Comparison of ENCODE assay signal across 10 cellular contexts in genomic region chr18:77053616-77054287, GRCh38.
DNase-seq lines count a peak whose midpoint lies in the region; ATAC-seq and TF ChIP-seq lines count a peak whose summit lies in the region.
"Had no signal": no experiment of that assay in that cellular context is flagged by ENCODE, and none has a peak within 500 bp of the region (broad histone marks: within the 10 kb centered on the region; RNA-seq: fewer than 3 reads in every experiment).

No MANE protein-coding gene starts in this region.

- H3K9me3 Mint-ChIP-seq in MCF 10A (ENCODE audit: unreplicated experiment) (no peaks in the 10 kb centered on the region), brain (peaks cover 0 to 3% (median 0%) of the 10 kb centered on the region in 5 experiments), natural killer cell (no peaks in the 10 kb centered on the region)
- H3K9me3 Mint-ChIP-seq: HFFc6 had no signal

- no peak for TF ChIP-seq EP300 in ovary (IDR thresholded peaks at IDR 0.05)

- TF ChIP-seq POLR2A in breast epithelium (IDR thresholded peaks at IDR 0.05) (no peak), ovary (IDR thresholded peaks at IDR 0.05) (no peak)

- H3K27ac Mint-ChIP-seq in MCF 10A (ENCODE audit: low read depth, unreplicated experiment): no peak overlapping the region
- peak overlapping the region in 3 of 5 experiments; percentile 49 to 67 (median 56) for H3K27ac Mint-ChIP-seq in brain
- peak overlapping the region; percentile 87 to 98 for H3K27ac Mint-ChIP-seq in natural killer cell
- H3K27ac Mint-ChIP-seq: HFFc6 had no signal

- CTCF ChIA-PET in MCF 10A (lab: Yijun Ruan, JAX): interaction anchor here (0.6 to 3.1 kb wide), 3 partner anchors 31 to 70 kb away, joined by 3 to 8 read pairs (median 4); no protein-coding TSS in a partner anchor

- H3K36me3 ChIP-seq in breast epithelium (no peaks in the 10 kb centered on the region), urinary bladder (ENCODE audit: insufficient read depth) (no peaks in the 10 kb centered on the region), ovary (no peaks in the 10 kb centered on the region)

- H3K27me3 ChIP-seq in breast epithelium (no peaks in the 10 kb centered on the region), ovary (no peaks in the 10 kb centered on the region)
- H3K27me3 ChIP-seq: testis had no signal

- H3K4me3 ChIP-seq in breast epithelium: no peak overlapping the region
- H3K4me3 ChIP-seq in urinary bladder (ENCODE audit: low read depth, low read length): no peak overlapping the region
- H3K4me3 ChIP-seq in ovary: no peak overlapping the region
- H3K4me3 ChIP-seq: testis had no signal

- no peaks in the 10 kb centered on the region for H3K9me3 ChIP-seq in breast epithelium
- no peaks in the 10 kb centered on the region for H3K9me3 ChIP-seq in ovary
- H3K9me3 ChIP-seq: testis had no signal

- H3K27me3 Mint-ChIP-seq in MCF 10A (ENCODE audit: insufficient read depth, unreplicated experiment) (no peaks in the 10 kb centered on the region), brain (no peaks in the 10 kb centered on the region), natural killer cell (ENCODE audit: low read depth in 2 of 2) (no peaks in the 10 kb centered on the region)

- H3K27ac ChIP-seq in breast epithelium (peak overlapping the region; percentile 58 to 80), urinary bladder (ENCODE audit: low read depth) (peak overlapping the region; percentile 70), ovary (no peak overlapping the region)

- H3K36me3 Mint-ChIP-seq in MCF 10A (ENCODE audit: insufficient read depth, unreplicated experiment) (peaks cover 12% of the 10 kb centered on the region), brain (no peaks in the 10 kb centered on the region), natural killer cell (no peaks in the 10 kb centered on the region)

- H3K4me1 ChIP-seq in breast epithelium (peaks cover 0 to 7% of the 10 kb centered on the region in 2 donors), urinary bladder (ENCODE audit: insufficient read depth) (peaks cover 3% of the 10 kb centered on the region), ovary (ENCODE audit: insufficient read depth) (peaks cover 6% of the 10 kb centered on the region)

- POLR2A ChIA-PET in MCF 10A (lab: Yijun Ruan, JAX): no interaction called here

- no peak for DNase-seq in breast epithelium (ENCODE audit: low spot score in 2 of 2)
- no peak for DNase-seq in MCF 10A (ENCODE audit: unreplicated experiment)
- no peak for DNase-seq in natural killer cell
- DNase-seq in ovary: no peak
- DNase-seq: HFFc6 had no signal

- H3K4me1 Mint-ChIP-seq in MCF 10A (ENCODE audit: insufficient read depth, unreplicated experiment) (no peaks in the 10 kb centered on the region), brain (peaks cover 45% of the 10 kb centered on the region), natural killer cell (peaks cover 64 to 69% of the 10 kb centered on the region in 2 donors)

- ATAC-seq in natural killer cell: no peak
- no peak for ATAC-seq in HG03039 (IDR thresholded peaks at IDR 0.05; ENCODE audit: unreplicated experiment)
- no peak for ATAC-seq in HG03095 (IDR thresholded peaks at IDR 0.05; ENCODE audit: unreplicated experiment)

- no TSS peak for BruUV-seq in MCF 10A (replicated peaks; lab: Mats Ljungman, UMichigan)

- 91% methylated on average over 18 of the region's 18 CpGs for WGBS in urinary bladder
- WGBS in ovary, 3 donors: 90 to 92% (median 91%) methylated on average over 17 to 18 of the region's 18 CpGs

- H3K4me3 Mint-ChIP-seq in MCF 10A (ENCODE audit: unreplicated experiment): no peak overlapping the region
- H3K4me3 Mint-ChIP-seq in brain: no peak overlapping the region
- H3K4me3 Mint-ChIP-seq in natural killer cell: peak overlapping the region; percentile 79
- H3K4me3 Mint-ChIP-seq: HFFc6 had no signal

- no peak for TF ChIP-seq CTCF in breast epithelium (IDR thresholded peaks at IDR 0.05)
- no peak for TF ChIP-seq CTCF in MCF 10A (IDR thresholded peaks at IDR 0.05; ENCODE audit: unreplicated experiment)
- TF ChIP-seq CTCF in brain (conservative IDR thresholded peaks at IDR 0.05): no peak
- TF ChIP-seq CTCF in natural killer cell (IDR thresholded peaks at IDR 0.05): no peak
- no peak for TF ChIP-seq CTCF in ovary (IDR thresholded peaks at IDR 0.05)

- intact Hi-C loops in breast epithelium (cut with DNase I; ENCODE audit: low total_unique reads) (no loop called here), MCF 10A (cut with micrococcal nuclease) (no loop called here), natural killer cell (cut with micrococcal nuclease) (loop anchor here (2.0 kb wide), 1 partner anchor 19 kb away; no protein-coding TSS in a partner anchor), ovary (cut with DNase I) (loop anchor here in 2 of 4 donors (2.0 to 10.0 kb wide), 2 partner anchors 49 to 53 kb away; no protein-coding TSS in a partner anchor)

Comparison
In these comparisons a context has a peak if more than half of its experiments do, and no peak if none do; other contexts are left out.
1. H3K27ac ChIP-seq: peak in breast epithelium (2 of 2) and urinary bladder (single experiment); none in ovary (0 of 2).